ENCODE assay signal across 8 cellular contexts in genomic region chr17:42193216-42194132, GRCh38. TPM values are rescaled to one million over a fixed set of nuclear protein-coding genes. Genes with fewer than 3 reads are reported as not detected.
DNase-seq lines count a peak whose midpoint lies in the region; ATAC-seq and TF ChIP-seq lines count a peak whose summit lies in the region.

No MANE protein-coding gene starts in this region.

- H3K9ac ChIP-seq in skeletal muscle satellite cell (ENCODE audit: low read depth, low read length) (peak overlapping the region; percentile 81), PC-3 (ENCODE audit: low read length) (no peak overlapping the region)

- intact Hi-C loops in PC-3 (cut with micrococcal nuclease): no loop called here

- peak overlapping the region; percentile 65 to 89 for H3K4me3 ChIP-seq in foreskin fibroblast (ENCODE audit: low read depth in 1 of 2, low read length in 2 of 2)
- peak overlapping the region; percentile 89 for H3K4me3 ChIP-seq in skeletal muscle satellite cell (ENCODE audit: low read length)
- H3K4me3 ChIP-seq in PC-3 (ENCODE audit: low read length): no peak overlapping the region

- peak overlapping the region; percentile 94 to 95 (median 94) for H3K4me3 Mint-ChIP-seq in T-cell

- H2AFZ ChIP-seq in PC-3 (ENCODE audit: low read length): no peak overlapping the region

- H3K4me2 ChIP-seq in skeletal muscle satellite cell (ENCODE audit: low read length) (peak overlapping the region; percentile 95), PC-3 (ENCODE audit: low read length) (no peak overlapping the region)

- no TSS peak for BruUV-seq in PC-3 (replicated peaks; lab: Mats Ljungman, UMichigan)

- DNase-seq in T-cell (no peak), foreskin fibroblast (no peak), PC-3 (no peak)
- no peak for DNase-seq in NK-92 treated with Interleukin-12 subunit alpha and Interleukin-12 subunit beta, amount 100 ng/mL, for 24 hours (lab: John Stamatoyannopoulos, UW)
- DNase-seq in activated CD4-positive, CD25-positive, alpha-beta regulatory T cell (lab: John Stamatoyannopoulos, UW): no peak

- peaks cover 26 to 31% (median 29%) of the 10 kb centered on the region in 3 donors for H3K4me1 Mint-ChIP-seq in T-cell

- H3K36me3 Mint-ChIP-seq in T-cell: peaks cover 3% of the 10 kb centered on the region

- H4K20me1 ChIP-seq in PC-3 (ENCODE audit: low read length): no peaks in the 10 kb centered on the region

- peak; percentile 13 for ATAC-seq in GM18502 (IDR thresholded peaks at IDR 0.05; ENCODE audit: poor library complexity, unreplicated experiment)
- peak in 3 of 4 experiments; percentile 10 to 37 (median 14) for ATAC-seq in T-cell (replicated peaks in 1 of 4)
- ATAC-seq in PC-3: no peak
- ATAC-seq in GM21367 (IDR thresholded peaks at IDR 0.05; ENCODE audit: unreplicated experiment): no peak

- no peaks in the 10 kb centered on the region for H3K79me2 ChIP-seq in PC-3 (ENCODE audit: low read length)

- peaks cover 15% of the 10 kb centered on the region for H3K4me1 ChIP-seq in skeletal muscle satellite cell (ENCODE audit: control insufficient read depth, insufficient read depth, low read length)
- H3K4me1 ChIP-seq in PC-3 (ENCODE audit: insufficient read depth, low read length): no peaks in the 10 kb centered on the region

- H3K9me2 ChIP-seq in PC-3 (replicated peaks; ENCODE audit: low read length): no peaks in the 10 kb centered on the region

- no peaks in the 10 kb centered on the region for H3K36me3 ChIP-seq in skeletal muscle satellite cell (ENCODE audit: insufficient read depth, low read length)
- no peaks in the 10 kb centered on the region for H3K36me3 ChIP-seq in PC-3 (ENCODE audit: low read depth, low read length)

- TF ChIP-seq CTCF in foreskin fibroblast (IDR thresholded peaks at IDR 0.05; ENCODE audit: low read depth, low read length) (no peak), PC-3 (conservative IDR thresholded peaks at IDR 0.05; ENCODE audit: low read depth, low read length) (no peak)

- CTCF ChIA-PET in T-cell (lab: Charles Lee): interaction anchor here in 1 of 2 donors (0.7 to 1.6 kb wide), 4 partner anchors 10 to 55 kb away, joined by 3 to 5 read pairs (median 3); partner anchors contain the start of gene KCNH4
- CTCF ChIA-PET in PC-3 (lab: Charles Lee): no interaction called here

- H3K27me3 ChIP-seq in skeletal muscle satellite cell (ENCODE audit: control insufficient read depth, insufficient read depth, low read length) (no peaks in the 10 kb centered on the region), PC-3 (ENCODE audit: low read length) (no peaks in the 10 kb centered on the region)

- POLR2A ChIA-PET in T-cell (lab: Charles Lee): no interaction called here
- POLR2A ChIA-PET in PC-3 (lab: Charles Lee; ENCODE audit: unreplicated experiment): no interaction called here

- no peaks in the 10 kb centered on the region for H3F3A ChIP-seq in PC-3 (ENCODE audit: low read length, unreplicated experiment)

- no peaks in the 10 kb centered on the region for H3K27me3 Mint-ChIP-seq in T-cell

- no peak overlapping the region for H3K27ac ChIP-seq in PC-3 (ENCODE audit: low read length)

- H3K9me3 ChIP-seq in skeletal muscle satellite cell (replicated peaks; ENCODE audit: low read length): no peaks in the 10 kb centered on the region
- no peaks in the 10 kb centered on the region for H3K9me3 ChIP-seq in PC-3 (ENCODE audit: low read length)

- H3K9me3 Mint-ChIP-seq in T-cell: no peaks in the 10 kb centered on the region

- H3K27ac Mint-ChIP-seq in T-cell: peak overlapping the region; percentile 91 to 92

RNA-seq across cellular contexts. Expression of gene GHDC, which starts 0.8 kb away (rescaled TPM):
- total RNA-seq in T-cell (10 to 100 TPM; 15.8 to 26.2 (median 22.5) TPM), PC-3 (2014; rRNA removed) (not detected in 2 replicates)
- total RNA-seq in skeletal muscle satellite cell (2012; rRNA removed): 8.4 and 12.9 TPM in 2 replicates

RNA-seq across cellular contexts. Expression of gene HCRT, which starts 8.2 kb away (rescaled TPM):
- not detected for total RNA-seq in T-cell
- total RNA-seq in skeletal muscle satellite cell (2012; rRNA removed): not detected in 2 replicates
- total RNA-seq in PC-3 (2014; rRNA removed): not detected in 2 replicates

RNA-seq across cellular contexts. Expression of gene KCNH4, which starts 12.5 kb away (rescaled TPM):
- under 1 TPM in 4 of 5 donors, not detected in 1; 0.06 to 0.35 (median 0.20) TPM for total RNA-seq in T-cell
- total RNA-seq in skeletal muscle satellite cell (2012; rRNA removed): under 0.01 TPM in 1 of 2 replicates, not detected in the other
- total RNA-seq in PC-3 (2014; rRNA removed): not detected in 2 replicates

RNA-seq across cellular contexts. Expression of gene RAB5C, which starts 38.7 kb away (rescaled TPM):
- 10 to 100 TPM; 72.3 to 85.9 (median 79.3) TPM for total RNA-seq in T-cell
- total RNA-seq in skeletal muscle satellite cell (2012; rRNA removed): 106 and 113 TPM in 2 replicates
- not detected in 2 replicates for total RNA-seq in PC-3 (2014; rRNA removed)

Comparison
In these comparisons a context has a peak if more than half of its experiments do, and no peak if none do; other contexts are left out.
1. ATAC-seq: peak in GM18502 (single experiment) and T-cell (3 of 4); none in PC-3 (single experiment) and GM21367 (single experiment).
2. RNA of gene GHDC, which starts 0.8 kb away (total RNA-seq): 15.8 to 26.2 TPM in T-cell; not detected in PC-3; every median in the first group is over 10 times any median in the second.